8 cellular contexts compared by ENCODE assay signal in the genomic region with DNA sequence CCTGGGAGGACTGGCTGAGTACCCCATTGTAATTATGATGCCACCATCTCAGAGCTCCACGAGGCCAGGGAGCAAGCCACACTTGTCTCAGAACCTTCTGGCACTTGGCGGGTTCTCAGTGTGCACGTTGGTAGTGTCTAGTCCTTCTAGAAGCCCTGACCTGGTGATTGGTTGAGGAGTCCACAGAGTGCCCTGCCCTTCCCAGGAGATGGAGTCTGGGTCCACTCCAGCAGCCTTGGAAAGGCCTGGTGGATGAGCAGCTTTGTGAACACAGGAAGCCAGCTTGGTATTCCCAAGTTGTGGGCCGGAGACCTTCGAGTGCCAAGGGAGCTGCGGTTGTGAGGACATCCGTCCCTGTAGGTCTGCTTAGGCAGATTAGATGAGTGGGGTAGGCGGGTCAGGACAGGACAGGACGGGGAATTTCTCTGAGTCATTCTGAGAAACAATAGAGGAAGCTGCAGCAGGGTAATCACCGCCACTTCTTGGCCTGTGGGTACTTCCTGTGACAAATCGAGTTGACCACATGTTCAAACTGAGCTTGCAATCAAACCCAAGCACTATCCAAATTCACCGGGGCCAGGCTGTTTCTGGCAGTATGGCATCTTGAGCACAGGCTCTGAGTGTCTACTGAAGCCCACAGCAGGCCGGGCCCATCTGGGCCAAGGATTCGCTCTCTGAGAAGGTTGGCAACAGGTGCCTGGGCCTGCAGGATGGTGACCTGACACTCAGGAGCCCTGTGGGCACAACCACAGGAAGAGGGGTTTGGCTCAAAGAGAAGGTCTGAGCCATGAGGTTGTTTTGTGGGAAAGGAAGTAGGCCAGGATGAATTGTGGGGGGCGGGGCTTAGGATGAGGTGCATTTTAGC.
A peak's percentile ranks its signal among the peaks of the same experiment; 100 is the strongest.
DNase-seq lines count a peak whose midpoint lies in the region; ATAC-seq and TF ChIP-seq lines count a peak whose summit lies in the region.

No MANE protein-coding gene starts in this region.

- H3K9me3 Mint-ChIP-seq in stimulated activated effector memory CD8-positive, alpha-beta T cell treated with anti-CD3 and anti-CD28 coated beads, Interleukin-12 subunit alpha, Interleukin-12 subunit beta, amount 100 ng/mL, for 72 hours: no peaks in the 10 kb centered on the region

- DNase-seq in GM04503 (ENCODE audit: low read depth): peak; percentile 86
- DNase-seq in GOT3 (lab: John Stamatoyannopoulos, UW): peak; percentile 15
- peak; percentile 16 to 33 for DNase-seq in activated CD4-positive, alpha-beta T cell treated with anti-CD3 and anti-CD28 coated beads for 24 hours (ENCODE audit: low read depth in 2 of 2)
- peak; percentile 36 for DNase-seq in dedifferentiated amniotic fluid mesenchymal stem cell (ENCODE audit: extremely low spot score)
- peak; percentile 55 for DNase-seq in midbrain (lab: John Stamatoyannopoulos, UW)
- peak; percentile 51 to 88 for DNase-seq in stimulated activated effector memory CD8-positive, alpha-beta T cell treated with anti-CD3 and anti-CD28 coated beads, Interleukin-12 subunit alpha, Interleukin-12 subunit beta, amount 100 ng/mL, for 72 hours (ENCODE audit: low spot score in 2 of 2)
- DNase-seq in NCI-H2171 treated with DMSO at 0.1 percent for 48 hours (lab: John Stamatoyannopoulos, UW): no peak

- peak overlapping the region; percentile 51 for H3K9ac ChIP-seq in KMS-11

- peak overlapping the region; percentile 21; the same call in 1 of the 2 replicates for H2AFZ ChIP-seq in KMS-11 (ENCODE audit: low read depth)

- no peak for TF ChIP-seq CTCF in KMS-11 (conservative IDR thresholded peaks at IDR 0.05; ENCODE audit: low read depth, low read length)

- no peaks in the 10 kb centered on the region for H3K27me3 ChIP-seq in KMS-11 (ENCODE audit: insufficient read depth, low read depth)

- H3K4me2 ChIP-seq in KMS-11: peak overlapping the region; percentile 90

- peak; percentile 95 for ATAC-seq in stimulated activated effector memory CD8-positive, alpha-beta T cell treated with anti-CD3 and anti-CD28 coated beads, Interleukin-12 subunit alpha, Interleukin-12 subunit beta, amount 100 ng/mL, for 72 hours

- no peaks in the 10 kb centered on the region for H4K20me1 ChIP-seq in KMS-11 (ENCODE audit: insufficient read depth)

- peak overlapping the region; percentile 71 for H3K4me3 Mint-ChIP-seq in stimulated activated effector memory CD8-positive, alpha-beta T cell treated with anti-CD3 and anti-CD28 coated beads, Interleukin-12 subunit alpha, Interleukin-12 subunit beta, amount 100 ng/mL, for 72 hours

- peak overlapping the region; percentile 25 for H3K4me3 ChIP-seq in KMS-11 (IDR thresholded peaks at IDR 0.05; ENCODE audit: insufficient read depth, low read depth, low read length)

- peaks cover 5% of the 10 kb centered on the region for H3K36me3 Mint-ChIP-seq in stimulated activated effector memory CD8-positive, alpha-beta T cell treated with anti-CD3 and anti-CD28 coated beads, Interleukin-12 subunit alpha, Interleukin-12 subunit beta, amount 100 ng/mL, for 72 hours

- H3K79me2 ChIP-seq in KMS-11 (ENCODE audit: insufficient read depth, low read depth): no peaks in the 10 kb centered on the region

- peaks cover 69% of the 10 kb centered on the region for H3K4me1 Mint-ChIP-seq in stimulated activated effector memory CD8-positive, alpha-beta T cell treated with anti-CD3 and anti-CD28 coated beads, Interleukin-12 subunit alpha, Interleukin-12 subunit beta, amount 100 ng/mL, for 72 hours

- H3K27ac ChIP-seq in KMS-11: peak overlapping the region; percentile 93

- peaks cover 90% of the 10 kb centered on the region for H3K4me1 ChIP-seq in KMS-11 (ENCODE audit: low read depth, poor library complexity, severe bottlenecking)

- no peaks in the 10 kb centered on the region for H3K36me3 ChIP-seq in KMS-11 (ENCODE audit: insufficient read depth)

- peak overlapping the region; percentile 94 for H3K27ac Mint-ChIP-seq in stimulated activated effector memory CD8-positive, alpha-beta T cell treated with anti-CD3 and anti-CD28 coated beads, Interleukin-12 subunit alpha, Interleukin-12 subunit beta, amount 100 ng/mL, for 72 hours
